29 cellular contexts compared by ENCODE assay signal in genomic region chr18:78765637-78766281, GRCh38.
"Had no signal": no experiment of that assay in that cellular context is flagged by ENCODE, and none has a peak within 500 bp of the region (broad histone marks: within the 10 kb centered on the region; RNA-seq: fewer than 3 reads in every experiment).

No MANE protein-coding gene starts in this region.

- H3K4me3 ChIP-seq: gastrocnemius medialis, hepatocyte, lung, ovary, right lobe of liver, thoracic aorta, tibial nerve, upper lobe of left lung, uterus had no signal

- H3K27me3 ChIP-seq: gastrocnemius medialis, hepatocyte, ovary, right lobe of liver, uterus had no signal

- H2AFZ ChIP-seq: hepatocyte had no signal

- H3K9me3 Mint-ChIP-seq: central memory CD8-positive, alpha-beta T cell had no signal

- H3K4me1 ChIP-seq: gastrocnemius medialis, right lobe of liver, tibial nerve, upper lobe of left lung, uterus had no signal

- H3K36me3 Mint-ChIP-seq: memory B cell; mesothelial cell of epicardium; naive thymus-derived CD4-positive, alpha-beta T cell; stimulated activated naive B cell treated with anti-CD40 and anti-IgM and Interleukin-4, amounts not matched to agents 10 μg/mL and 1 μg/mL and 100 μg/mL, for 72 hours had no signal

- H3K36me3 ChIP-seq: gastrocnemius medialis, ovary, right lobe of liver, thoracic aorta, tibial nerve, upper lobe of left lung, uterus had no signal

- H3K4me2 ChIP-seq: hepatocyte had no signal

- H3K4me3 Mint-ChIP-seq: central memory CD8-positive, alpha-beta T cell; endodermal cell; memory B cell; mesothelial cell of epicardium; naive thymus-derived CD4-positive, alpha-beta T cell; nephron; stimulated activated naive B cell treated with anti-CD40 and anti-IgM and Interleukin-4, amounts not matched to agents 10 μg/mL and 1 μg/mL and 100 μg/mL, for 72 hours; stimulated activated naive CD8-positive, alpha-beta T cell treated with anti-CD3 and anti-CD28 coated beads, Interleukin-15, Interleukin-2, amounts not matched to agents 100 ng/mL and 50 ng/mL, for 24 hours had no signal

- ATAC-seq: esophagus mucosa; gastrocnemius medialis; left ventricle myocardium superior; naive thymus-derived CD4-positive, alpha-beta T cell; right lobe of liver; stimulated activated naive B cell treated with anti-CD40 and anti-IgM and Interleukin-4, amounts not matched to agents 10 μg/mL and 1 μg/mL and 100 μg/mL, for 72 hours had no signal

- H3K4me1 Mint-ChIP-seq: central memory CD8-positive, alpha-beta T cell; memory B cell; naive thymus-derived CD4-positive, alpha-beta T cell; nephron; stimulated activated naive B cell treated with anti-CD40 and anti-IgM and Interleukin-4, amounts not matched to agents 10 μg/mL and 1 μg/mL and 100 μg/mL, for 72 hours had no signal

- H3K27ac Mint-ChIP-seq: endodermal cell; memory B cell; mesothelial cell of epicardium; naive thymus-derived CD4-positive, alpha-beta T cell; nephron; stimulated activated naive B cell treated with anti-CD40 and anti-IgM and Interleukin-4, amounts not matched to agents 10 μg/mL and 1 μg/mL and 100 μg/mL, for 72 hours; stimulated activated naive CD8-positive, alpha-beta T cell treated with anti-CD3 and anti-CD28 coated beads, Interleukin-15, Interleukin-2, amounts not matched to agents 100 ng/mL and 50 ng/mL, for 24 hours had no signal

- H3K27ac ChIP-seq: epithelial cell of prostate, gastrocnemius medialis, hepatocyte, ovary, right lobe of liver, thoracic aorta, tibial nerve, upper lobe of left lung, uterus had no signal

- DNase-seq: cortex of kidney; effector CD4-positive, alpha-beta T cell; endodermal cell; foreskin fibroblast; gastrocnemius medialis; kidney; left ventricle myocardium superior; naive thymus-derived CD4-positive, alpha-beta T cell; nucleus accumbens; ovary; retina; small intestine; stimulated activated CD4-positive, alpha-beta T cell treated with anti-CD3 and anti-CD28 coated beads, Interleukin-15, amount 100 ng/mL, for 24 hours; stimulated activated CD4-positive, alpha-beta T cell treated with anti-CD3 and anti-CD28 coated beads, Interleukin-2, amount 100 ng/mL, for 48 hours; stimulated activated naive B cell treated with anti-CD40 and anti-IgM and Interleukin-4, amounts not matched to agents 10 μg/mL and 1 μg/mL and 100 μg/mL, for 72 hours; upper lobe of left lung; uterus had no signal

- H3K79me2 ChIP-seq: hepatocyte had no signal

- H3K27me3 Mint-ChIP-seq: central memory CD8-positive, alpha-beta T cell; memory B cell; stimulated activated naive B cell treated with anti-CD40 and anti-IgM and Interleukin-4, amounts not matched to agents 10 μg/mL and 1 μg/mL and 100 μg/mL, for 72 hours had no signal

- H3K9me3 ChIP-seq: gastrocnemius medialis, ovary, right lobe of liver, thoracic aorta, upper lobe of left lung, uterus had no signal
